15 cellular contexts compared by ENCODE assay signal in genomic region chr6:90544085-90544484, GRCh38. TPM values are rescaled to one million over a fixed set of nuclear protein-coding genes. Genes with fewer than 3 reads are reported as not detected.
DNase-seq lines count a peak whose midpoint lies in the region; TF ChIP-seq lines count a peak whose summit lies in the region.
"Had no signal": no experiment of that assay in that cellular context is flagged by ENCODE, and none has a peak within 500 bp of the region (broad histone marks: within the 10 kb centered on the region; RNA-seq: fewer than 3 reads in every experiment).

No MANE protein-coding gene starts in this region.

- H3K9me3 ChIP-seq in neutrophil: no peaks in the 10 kb centered on the region
- no peaks in the 10 kb centered on the region for H3K9me3 ChIP-seq in BE2C

- H3K4me1 ChIP-seq in neutrophil (ENCODE audit: control insufficient read depth in 1 of 2, insufficient read depth in 1 of 2, low read depth in 1 of 2, low read length in 1 of 2) (no peaks in the 10 kb centered on the region), BE2C (no peaks in the 10 kb centered on the region)

- peak; percentile 18 for DNase-seq in SIG-M5 treated with dmso at 0.1 percent for 504 hours (lab: John Stamatoyannopoulos, UW; ENCODE audit: unreplicated experiment)
- no peak for DNase-seq in SIG-M5 (lab: John Stamatoyannopoulos, UW)
- DNase-seq in Kasumi-1 (lab: John Stamatoyannopoulos, UW): peak; percentile 46 to 57
- DNase-seq in OCI-M1 (lab: John Stamatoyannopoulos, UW): peak; percentile 18
- no peak for DNase-seq in BE2C
- DNase-seq in hypothalamus (lab: John Stamatoyannopoulos, UW): no peak
- no peak for DNase-seq in COR-L47 (lab: John Stamatoyannopoulos, UW)
- DNase-seq: 8988T; CD4-positive, CD25-positive, alpha-beta regulatory T cell; DMS79; IMR-90; NCI-H1048; NCI-H69 had no signal

- H3K27ac ChIP-seq in neutrophil: peak overlapping the region; percentile 16
- H3K27ac ChIP-seq: RWPE1 had no signal

- TF ChIP-seq CTCF in neutrophil (IDR thresholded peaks at IDR 0.05) (no peak), BE2C (IDR thresholded peaks at IDR 0.05; ENCODE audit: low read depth, low read length) (no peak)

- H3K4me3 ChIP-seq in neutrophil (ENCODE audit: low read depth in 1 of 2, low read length in 1 of 2): no peak overlapping the region
- no peak overlapping the region for H3K4me3 ChIP-seq in BE2C (ENCODE audit: low read depth, low read length)

- peaks cover 56% of the 10 kb centered on the region for H3K36me3 ChIP-seq in neutrophil
- H3K36me3 ChIP-seq in BE2C: peaks cover 22% of the 10 kb centered on the region

- H3K27me3 ChIP-seq in neutrophil (no peaks in the 10 kb centered on the region), BE2C (no peaks in the 10 kb centered on the region)

RNA-seq across cellular contexts. Expression of gene MAP3K7, which starts 42.8 kb away (rescaled TPM):
- 20.5 TPM for polyA plus RNA-seq in BE2C (2012; ENCODE audit: insufficient read depth, insufficient read length, low read depth)

Comparison
In these comparisons a context has a peak if more than half of its experiments do, and no peak if none do; other contexts are left out.
1. DNase-seq: peak in SIG-M5 treated with dmso at 0.1 percent for 504 hours (single experiment), Kasumi-1 (2 of 2) and OCI-M1 (single experiment); none in SIG-M5 (single experiment), BE2C (single experiment), hypothalamus (0 of 51) and COR-L47 (single experiment).